ENCODE assay signal across 10 cellular contexts in the genomic region with DNA sequence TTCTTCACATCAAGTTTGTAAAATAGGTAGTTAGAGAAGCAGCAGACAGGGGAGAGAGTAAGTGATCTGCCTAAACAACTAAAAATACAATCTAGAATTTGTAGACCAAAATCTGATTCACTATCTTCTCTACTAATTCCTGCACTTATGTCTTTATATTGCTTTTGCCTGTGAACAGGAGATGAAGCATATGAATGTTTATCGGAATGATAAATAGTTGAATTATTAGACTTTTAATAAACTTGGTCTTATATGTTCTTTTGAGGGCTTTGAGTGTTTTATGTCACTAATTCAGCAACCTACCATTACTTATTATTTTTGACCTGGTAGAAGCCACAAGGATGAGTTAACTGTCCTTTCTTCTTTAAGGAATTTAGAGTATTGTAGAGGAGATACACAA. TPM values are rescaled to one million over a fixed set of nuclear protein-coding genes. Genes with fewer than 3 reads are reported as not detected.
DNase-seq lines count a peak whose midpoint lies in the region; ATAC-seq and TF ChIP-seq lines count a peak whose summit lies in the region.
"Had no signal": no experiment of that assay in that cellular context is flagged by ENCODE, and none has a peak within 500 bp of the region (broad histone marks: within the 10 kb centered on the region; RNA-seq: fewer than 3 reads in every experiment).

No MANE protein-coding gene starts in this region.

- no peak overlapping the region for H2AFZ ChIP-seq in OCI-LY7 (ENCODE audit: low read length)

- ATAC-seq in HG02610 (IDR thresholded peaks at IDR 0.05; ENCODE audit: unreplicated experiment) = no peak

- H4K20me1 ChIP-seq in OCI-LY7 (ENCODE audit: insufficient read depth, low read length) = peaks cover 20% of the 10 kb centered on the region; the same call in 1 of the 2 replicates

- H3K27ac ChIP-seq in OCI-LY7 (ENCODE audit: low read depth, low read length, poor library complexity, severe bottlenecking) (peak overlapping the region; percentile 81), vagina (no peak overlapping the region), SJCRH30 (no peak overlapping the region)

- no peaks in the 10 kb centered on the region for H3K9me2 ChIP-seq in OCI-LY7 (ENCODE audit: insufficient read depth, low read length)

- DNase-seq in HAP-1 (ENCODE audit: low spot score in 2 of 2) (no peak), OCI-LY7 (ENCODE audit: low spot score) (no peak), fibroblast of pulmonary artery (ENCODE audit: low read depth) (no peak), vagina (ENCODE audit: extremely low spot score in 2 of 2) (no peak), SJCRH30 (no peak)
- DNase-seq: activated naive CD4-positive, alpha-beta T cell treated with anti-CD3 and anti-CD28 coated beads for 36 hours; cerebellar nuclear complex; NCI-H446 had no signal

- peaks cover 69% of the 10 kb centered on the region for H3K79me2 ChIP-seq in OCI-LY7 (ENCODE audit: insufficient read depth, low read depth, low read length)

- TF ChIP-seq CTCF in OCI-LY7 (conservative IDR thresholded peaks at IDR 0.05; ENCODE audit: low read length) (no peak), fibroblast of pulmonary artery (IDR thresholded peaks at IDR 0.05; ENCODE audit: low read length, missing control alignments) (no peak), vagina (IDR thresholded peaks at IDR 0.05) (no peak)

- no peak overlapping the region for H3K9ac ChIP-seq in skeletal muscle satellite cell (ENCODE audit: low read depth, low read length)

- intact Hi-C loops in OCI-LY7 (cut with micrococcal nuclease; ENCODE audit: unreplicated experiment) (no loop called here), vagina (cut with DNase I) (loop anchor here (5.0 kb wide), 1 partner anchor 198 kb away; no protein-coding TSS in a partner anchor)

- no peaks in the 10 kb centered on the region; the same call in 1 of the 2 replicates for H3K9me3 ChIP-seq in HAP-1
- H3K9me3 ChIP-seq in OCI-LY7 (ENCODE audit: low read length) = peaks cover 7% of the 10 kb centered on the region; the same call in 1 of the 2 replicates
- H3K9me3 ChIP-seq in skeletal muscle satellite cell (replicated peaks; ENCODE audit: low read length) = no peaks in the 10 kb centered on the region
- H3K9me3 ChIP-seq in vagina = no peaks in the 10 kb centered on the region
- H3K9me3 ChIP-seq in SJCRH30 (replicated peaks) = no peaks in the 10 kb centered on the region

- BruUV-seq in OCI-LY7 (replicated peaks; lab: Mats Ljungman, UMichigan) = no TSS peak

- CTCF ChIA-PET in OCI-LY7 (lab: Charles Lee; ENCODE audit: unreplicated experiment) = no interaction called here

- peak overlapping the region; percentile 67 for H3K4me3 ChIP-seq in HAP-1
- peak overlapping the region; percentile 82 for H3K4me3 ChIP-seq in OCI-LY7 (ENCODE audit: low read depth, low read length, poor library complexity, severe bottlenecking)
- peak overlapping the region; percentile 77 for H3K4me3 ChIP-seq in fibroblast of pulmonary artery (replicated peaks; ENCODE audit: low read depth, low read length)
- peak overlapping the region; percentile 80 for H3K4me3 ChIP-seq in skeletal muscle satellite cell (ENCODE audit: low read length)
- H3K4me3 ChIP-seq in vagina = no peak overlapping the region
- no peak overlapping the region for H3K4me3 ChIP-seq in SJCRH30

- in situ Hi-C loops in HAP-1 (cut with MboI; ENCODE audit: low sequenced_read_pairs) = no loop called here

- peaks cover 22% of the 10 kb centered on the region for H3K36me3 ChIP-seq in HAP-1 (replicated peaks)
- H3K36me3 ChIP-seq in OCI-LY7 (ENCODE audit: insufficient read depth, low read length) = peaks cover 47% of the 10 kb centered on the region
- peaks cover 12% of the 10 kb centered on the region for H3K36me3 ChIP-seq in skeletal muscle satellite cell (ENCODE audit: insufficient read depth, low read length)
- no peaks in the 10 kb centered on the region for H3K36me3 ChIP-seq in vagina
- H3K36me3 ChIP-seq in SJCRH30 = peaks cover 4% of the 10 kb centered on the region; the same call in 1 of the 2 replicates

- H3K4me2 ChIP-seq in OCI-LY7 (ENCODE audit: low read length) = peak overlapping the region; percentile 96
- peak overlapping the region; percentile 88 for H3K4me2 ChIP-seq in skeletal muscle satellite cell (ENCODE audit: low read length)

- H3K27me3 ChIP-seq in HAP-1 (ENCODE audit: low read depth) (no peaks in the 10 kb centered on the region), skeletal muscle satellite cell (ENCODE audit: control insufficient read depth, insufficient read depth, low read length) (no peaks in the 10 kb centered on the region), vagina (no peaks in the 10 kb centered on the region), SJCRH30 (no peaks in the 10 kb centered on the region)

- peaks cover 15% of the 10 kb centered on the region for H3K4me1 ChIP-seq in HAP-1
- peaks cover 48% of the 10 kb centered on the region for H3K4me1 ChIP-seq in OCI-LY7 (ENCODE audit: insufficient read depth, low read length, poor library complexity, severe bottlenecking)
- H3K4me1 ChIP-seq in skeletal muscle satellite cell (ENCODE audit: control insufficient read depth, insufficient read depth, low read length) = peaks cover 36% of the 10 kb centered on the region
- H3K4me1 ChIP-seq in vagina = peaks cover 44% of the 10 kb centered on the region
- H3K4me1 ChIP-seq in SJCRH30 = no peaks in the 10 kb centered on the region

- POLR2A ChIA-PET in OCI-LY7 (lab: Charles Lee) = interaction anchor here (1.1 kb wide), 1 partner anchor 9 kb away, joined by 3 read pairs; no protein-coding TSS in a partner anchor

- no peak for TF ChIP-seq POLR2A in vagina (IDR thresholded peaks at IDR 0.05)

RNA-seq across cellular contexts. Expression of a gene that starts 2.3 kb away (rescaled TPM):
- total RNA-seq in OCI-LY7 (2014; rRNA removed; shearing (Covaris generic)) = 40.0 and 40.6 TPM in 2 replicates
- total RNA-seq in OCI-LY7 (2022) = 57.5 and 58.8 TPM in 2 replicates
- 32.7 and 36.9 TPM in 2 replicates for total RNA-seq in skeletal muscle satellite cell (2012; rRNA removed)
- 25.5 TPM for total RNA-seq in vagina
- 53.0 and 53.6 TPM in 2 replicates for total RNA-seq in SJCRH30 (2014; rRNA removed; shearing (Covaris generic))

Comparison
In these comparisons a context has a peak if more than half of its experiments do, and no peak if none do; other contexts are left out.
1. H3K4me3 ChIP-seq: peak in HAP-1 (single experiment), OCI-LY7 (single experiment), fibroblast of pulmonary artery (single experiment) and skeletal muscle satellite cell (single experiment); none in vagina (0 of 2) and SJCRH30 (single experiment).